In the genomic region with DNA sequence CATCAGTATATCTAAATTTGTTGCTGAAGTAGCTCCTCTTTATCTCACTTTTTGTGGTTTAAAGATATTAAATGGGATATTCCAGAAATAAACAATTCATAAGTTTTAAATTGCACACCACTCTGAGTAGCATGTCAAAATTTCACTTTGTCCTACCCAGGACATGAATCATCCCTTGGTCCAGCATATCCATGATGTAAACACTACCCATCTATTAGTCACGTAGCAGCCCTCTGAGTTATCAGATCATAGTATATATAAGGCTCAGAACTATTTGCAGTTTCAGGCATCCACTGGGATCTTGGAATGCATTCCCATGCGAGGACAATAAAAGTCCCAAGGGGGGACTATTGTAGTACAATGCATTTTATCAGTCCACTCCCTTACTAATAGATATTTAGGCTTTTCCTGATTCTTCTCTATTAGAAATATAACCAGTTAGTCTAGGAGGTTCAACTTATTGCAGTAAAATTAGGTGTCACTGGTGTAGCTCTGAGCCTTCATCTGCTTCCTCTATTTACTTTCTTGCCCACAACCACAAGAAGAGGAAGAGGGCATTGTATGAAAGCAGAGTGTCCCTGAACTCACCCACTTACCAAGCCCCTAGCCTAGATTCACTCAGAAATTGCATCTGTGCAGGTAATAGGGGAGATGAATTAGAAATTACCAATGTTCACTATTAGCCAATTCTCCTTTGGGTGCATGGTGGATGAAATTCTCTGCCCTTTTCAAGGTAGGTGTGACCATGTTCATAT, we compare ENCODE assay signal across 13 cellular contexts.
DNase-seq lines count a peak whose midpoint lies in the region; ATAC-seq and TF ChIP-seq lines count a peak whose summit lies in the region.
"Had no signal": no experiment of that assay in that cellular context is flagged by ENCODE, and none has a peak within 500 bp of the region (broad histone marks: within the 10 kb centered on the region; RNA-seq: fewer than 3 reads in every experiment).

No MANE protein-coding gene starts in this region.

- CTCF ChIA-PET in WTC11 (lab: Charles Lee) = no interaction called here

- H3K27ac Mint-ChIP-seq in WTC11 = no peak overlapping the region
- H3K27ac Mint-ChIP-seq: B cell, nephron progenitor cell had no signal

- H3K36me3 Mint-ChIP-seq in WTC11 = no peaks in the 10 kb centered on the region

- H3K27me3 ChIP-seq in foreskin keratinocyte = no peaks in the 10 kb centered on the region

- no peak overlapping the region for H3K4me3 ChIP-seq in AG10803 (ENCODE audit: low read length)

- POLR2A ChIA-PET in WTC11 (lab: Charles Lee) = no interaction called here

- no peak overlapping the region for H3K27ac ChIP-seq in foreskin keratinocyte

- peak; percentile 5 for DNase-seq in AG10803 (ENCODE audit: low read depth)
- peak; percentile 73 for DNase-seq in HS-5 (ENCODE audit: low read depth)
- peak; percentile 55 for DNase-seq in SKM-1 treated with dmso at 0.1 percent for 144 hours (lab: John Stamatoyannopoulos, UW; ENCODE audit: unreplicated experiment)
- DNase-seq in foreskin keratinocyte = peak; percentile 36 to 74
- no peak for DNase-seq in WTC11 (ENCODE audit: low spot score)
- DNase-seq in stimulated activated naive CD4-positive, alpha-beta T cell treated with Interleukin-2 at 50 U/mL for 16 hours (lab: John Stamatoyannopoulos, UW) = no peak
- DNase-seq in activated effector memory CD4-positive, alpha-beta T cell treated with Interleukin-2 at 50 U/mL for 16 hours = no peak
- DNase-seq: anterior cingulate cortex, kidney glomerular epithelial cell, NCI-H1417 treated with DMSO at 0.1 percent for 48 hours, nephron progenitor cell had no signal

- TF ChIP-seq CTCF in AG10803 (conservative IDR thresholded peaks at IDR 0.05; ENCODE audit: low read length) = no peak
- TF ChIP-seq CTCF in foreskin keratinocyte (conservative IDR thresholded peaks at IDR 0.05) = no peak
- TF ChIP-seq CTCF in WTC11 (IDR thresholded peaks at IDR 0.05) = no peak

- no peak overlapping the region for H3K4me3 Mint-ChIP-seq in WTC11
- H3K4me3 Mint-ChIP-seq: B cell, nephron progenitor cell had no signal

- H3K4me1 ChIP-seq in foreskin keratinocyte = no peaks in the 10 kb centered on the region

- ATAC-seq in foreskin keratinocyte (peak; percentile 92), HG02970 (IDR thresholded peaks at IDR 0.05; ENCODE audit: low FRiP score, unreplicated experiment) (no peak), WTC11 (no peak)

- H3K27me3 Mint-ChIP-seq in WTC11 (ENCODE audit: low read depth) = no peaks in the 10 kb centered on the region
- H3K27me3 Mint-ChIP-seq: B cell had no signal

- H3K9me3 Mint-ChIP-seq in WTC11 = peaks cover 6% of the 10 kb centered on the region; the same call in 1 of the 2 replicates

- peaks cover 4% of the 10 kb centered on the region for H3K4me1 Mint-ChIP-seq in WTC11
- H3K4me1 Mint-ChIP-seq: B cell had no signal

TF ChIP-seq in WTC11, 78 proteins besides CTCF, POLR2A, EP300 and RAD21:
- TF ChIP-seq IRF2 (CRISPR knock-in tag; IDR thresholded peaks at IDR 0.05; ENCODE audit: borderline replicate concordance, low read depth) (no peak), ZNF416 (CRISPR knock-in tag; IDR thresholded peaks at IDR 0.05) (no peak), JUN (CRISPR knock-in tag; IDR thresholded peaks at IDR 0.05) (no peak), EMX1 (CRISPR knock-in tag; IDR thresholded peaks at IDR 0.05) (no peak), CREB1 (CRISPR knock-in tag; IDR thresholded peaks at IDR 0.05) (no peak), NR1H2 (CRISPR knock-in tag; IDR thresholded peaks at IDR 0.05) (no peak), SP1 (CRISPR knock-in tag; conservative IDR thresholded peaks at IDR 0.05) (no peak)
- TF ChIP-seq, protein P1, sequence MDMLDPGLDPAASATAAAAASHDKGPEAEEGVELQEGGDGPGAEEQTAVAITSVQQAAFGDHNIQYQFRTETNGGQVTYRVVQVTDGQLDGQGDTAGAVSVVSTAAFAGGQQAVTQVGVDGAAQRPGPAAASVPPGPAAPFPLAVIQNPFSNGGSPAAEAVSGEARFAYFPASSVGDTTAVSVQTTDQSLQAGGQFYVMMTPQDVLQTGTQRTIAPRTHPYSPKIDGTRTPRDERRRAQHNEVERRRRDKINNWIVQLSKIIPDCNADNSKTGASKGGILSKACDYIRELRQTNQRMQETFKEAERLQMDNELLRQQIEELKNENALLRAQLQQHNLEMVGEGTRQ (CRISPR knock-in tag; IDR thresholded peaks at IDR 0.05) = no peak
- TF ChIP-seq, protein P2, sequence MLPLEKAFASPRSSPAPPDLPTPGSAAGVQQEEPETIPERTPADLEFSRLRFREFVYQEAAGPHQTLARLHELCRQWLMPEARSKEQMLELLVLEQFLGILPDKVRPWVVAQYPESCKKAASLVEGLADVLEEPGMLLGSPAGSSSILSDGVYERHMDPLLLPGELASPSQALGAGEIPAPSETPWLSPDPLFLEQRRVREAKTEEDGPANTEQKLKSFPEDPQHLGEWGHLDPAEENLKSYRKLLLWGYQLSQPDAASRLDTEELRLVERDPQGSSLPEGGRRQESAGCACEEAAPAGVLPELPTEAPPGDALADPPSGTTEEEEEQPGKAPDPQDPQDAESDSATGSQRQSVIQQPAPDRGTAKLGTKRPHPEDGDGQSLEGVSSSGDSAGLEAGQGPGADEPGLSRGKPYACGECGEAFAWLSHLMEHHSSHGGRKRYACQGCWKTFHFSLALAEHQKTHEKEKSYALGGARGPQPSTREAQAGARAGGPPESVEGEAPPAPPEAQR (CRISPR knock-in tag; IDR thresholded peaks at IDR 0.05) = no peak
- TF ChIP-seq, protein P3, sequence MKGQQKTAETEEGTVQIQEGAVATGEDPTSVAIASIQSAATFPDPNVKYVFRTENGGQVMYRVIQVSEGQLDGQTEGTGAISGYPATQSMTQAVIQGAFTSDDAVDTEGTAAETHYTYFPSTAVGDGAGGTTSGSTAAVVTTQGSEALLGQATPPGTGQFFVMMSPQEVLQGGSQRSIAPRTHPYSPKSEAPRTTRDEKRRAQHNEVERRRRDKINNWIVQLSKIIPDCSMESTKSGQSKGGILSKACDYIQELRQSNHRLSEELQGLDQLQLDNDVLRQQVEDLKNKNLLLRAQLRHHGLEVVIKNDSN (CRISPR knock-in tag; IDR thresholded peaks at IDR 0.05) = no peak
- TF ChIP-seq, protein P4, sequence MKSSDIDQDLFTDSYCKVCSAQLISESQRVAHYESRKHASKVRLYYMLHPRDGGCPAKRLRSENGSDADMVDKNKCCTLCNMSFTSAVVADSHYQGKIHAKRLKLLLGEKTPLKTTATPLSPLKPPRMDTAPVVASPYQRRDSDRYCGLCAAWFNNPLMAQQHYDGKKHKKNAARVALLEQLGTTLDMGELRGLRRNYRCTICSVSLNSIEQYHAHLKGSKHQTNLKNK (CRISPR knock-in tag; IDR thresholded peaks at IDR 0.05) = no peak

Comparison
In these comparisons a context has a peak if more than half of its experiments do, and no peak if none do; other contexts are left out.
1. DNase-seq: peak in AG10803 (single experiment), HS-5 (single experiment), SKM-1 treated with dmso at 0.1 percent for 144 hours (single experiment) and foreskin keratinocyte (2 of 2); none in WTC11 (single experiment), stimulated activated naive CD4-positive, alpha-beta T cell treated with Interleukin-2 at 50 U/mL for 16 hours (single experiment) and activated effector memory CD4-positive, alpha-beta T cell treated with Interleukin-2 at 50 U/mL for 16 hours (single experiment).